ENCODE assay signal across 11 cellular contexts in genomic region chr20:39268566-39268965, GRCh38.
"Had no signal": no experiment of that assay in that cellular context is flagged by ENCODE, and none has a peak within 500 bp of the region (broad histone marks: within the 10 kb centered on the region; RNA-seq: fewer than 3 reads in every experiment).

No MANE protein-coding gene starts in this region.

- H3K27me3 ChIP-seq: breast epithelium, thyroid gland had no signal

- ATAC-seq: naive thymus-derived CD8-positive, alpha-beta T cell; T-helper 17 cell had no signal

- DNase-seq: activated CD4-positive, alpha-beta T cell treated with anti-CD3 and anti-CD28 coated beads for 1 hour; cerebellar nuclear complex; cortex of kidney; effector memory CD4-positive, alpha-beta T cell; stimulated activated naive CD4-positive, alpha-beta T cell treated with Interleukin-2 at 50 U/mL for 16 hours; T-helper 17 cell had no signal

- H3K4me3 ChIP-seq: breast epithelium, mucosa of descending colon, thyroid gland had no signal

- H3K4me1 ChIP-seq: breast epithelium had no signal

- H3K9me3 ChIP-seq: breast epithelium, mucosa of descending colon, thyroid gland had no signal

- H3K27ac ChIP-seq: thyroid gland, WERI-Rb-1 had no signal

- H3K36me3 ChIP-seq: breast epithelium, thyroid gland, WERI-Rb-1 had no signal
